ENCODE assay signal across 8 cellular contexts in genomic region chr12:94134226-94134795, GRCh38. TPM values are rescaled to one million over a fixed set of nuclear protein-coding genes. Genes with fewer than 3 reads are reported as not detected.
A peak's percentile ranks its signal among the peaks of the same experiment; 100 is the strongest.
DNase-seq lines count a peak whose midpoint lies in the region; ATAC-seq and TF ChIP-seq lines count a peak whose summit lies in the region.

No MANE protein-coding gene starts in this region.

- peak overlapping the region; percentile 57 for H3K4me2 ChIP-seq in smooth muscle cell

- intact Hi-C loops in Right ventricle myocardium inferior (cut with DNase I): loop anchor here (2.0 to 10.0 kb wide), 2 partner anchors 630 to 1202 kb away; no protein-coding TSS in a partner anchor
- intact Hi-C loops in cardiac septum (cut with DNase I): loop anchor here (1.0 kb wide), 1 partner anchor 398 kb away; no protein-coding TSS in a partner anchor
- intact Hi-C loops in left ventricle myocardium superior (cut with micrococcal nuclease): loop anchor here (10.0 kb wide), 1 partner anchor 300 kb away; no protein-coding TSS in a partner anchor
- intact Hi-C loops in posterior vena cava (cut with DNase I): no loop called here

- no peaks in the 10 kb centered on the region for H3K36me3 ChIP-seq in smooth muscle cell (ENCODE audit: low read depth)

- ATAC-seq in Right ventricle myocardium inferior (peak; percentile 68), HG02943 (IDR thresholded peaks at IDR 0.05; ENCODE audit: low read depth, unreplicated experiment) (peak; percentile 69), left ventricle myocardium superior (peak; percentile 70)

- no peak overlapping the region for H3K4me3 ChIP-seq in smooth muscle cell

- H3K4me1 ChIP-seq in smooth muscle cell (ENCODE audit: low read depth): no peaks in the 10 kb centered on the region

- peak; percentile 70 for TF ChIP-seq CTCF in smooth muscle cell (IDR thresholded peaks at IDR 0.05; ENCODE audit: borderline replicate concordance, insufficient read depth, poor library complexity, severe bottlenecking)

- no peak for DNase-seq in Right ventricle myocardium inferior (ENCODE audit: missing footprints)
- no peak for DNase-seq in cardiac septum (ENCODE audit: low spot score)
- peak; percentile 75 for DNase-seq in NCI-H69 (lab: John Stamatoyannopoulos, UW)
- peak; percentile 2 for DNase-seq in amniotic stem cell (lab: John Stamatoyannopoulos, UW)
- no peak for DNase-seq in left ventricle myocardium superior
- DNase-seq in smooth muscle cell (lab: John Stamatoyannopoulos, UW; ENCODE audit: unreplicated experiment): no peak
- DNase-seq in posterior vena cava (ENCODE audit: low spot score): no peak

- H3K27me3 ChIP-seq in smooth muscle cell (ENCODE audit: low read depth): peaks cover 17% of the 10 kb centered on the region

- no peaks in the 10 kb centered on the region for H3K9me3 ChIP-seq in smooth muscle cell (replicated peaks; ENCODE audit: low read depth)

- H3F3A ChIP-seq in smooth muscle cell (ENCODE audit: low read depth): no peaks in the 10 kb centered on the region

- WGBS in smooth muscle cell (ENCODE audit: low lambda C conversion rate): 37% methylated on average over 5 of the region's 5 CpGs

- no peaks in the 10 kb centered on the region for H4K20me1 ChIP-seq in smooth muscle cell (ENCODE audit: low read depth)

- no peak overlapping the region for H3K27ac ChIP-seq in smooth muscle cell (ENCODE audit: low read depth)

- H3K79me2 ChIP-seq in smooth muscle cell (ENCODE audit: low read depth): no peaks in the 10 kb centered on the region

- H3K9ac ChIP-seq in smooth muscle cell (ENCODE audit: low read depth): no peak overlapping the region

- H2AFZ ChIP-seq in smooth muscle cell (ENCODE audit: low read depth): no peak overlapping the region

RNA-seq across cellular contexts. Expression of gene PLXNC1, which starts 14.1 kb away (rescaled TPM):
- total RNA-seq in Right ventricle myocardium inferior (3.0 TPM), cardiac septum (4.4 TPM), left ventricle myocardium superior (4.4 TPM), smooth muscle cell (0.49 and 0.81 TPM in 2 replicates), posterior vena cava (10 to 100 TPM in 1 of 2 donors, 1 to 10 TPM in 1; 9.2 to 15.3 TPM)
- polyA plus RNA-seq in smooth muscle cell: 0.66 and 0.70 TPM in 2 replicates

Comparison
In these comparisons a context has a peak if more than half of its experiments do, and no peak if none do; other contexts are left out.
1. DNase-seq: peak in NCI-H69 (single experiment) and amniotic stem cell (single experiment); none in Right ventricle myocardium inferior (single experiment), cardiac septum (single experiment), left ventricle myocardium superior (single experiment), smooth muscle cell (single experiment) and posterior vena cava (single experiment).
2. intact Hi-C loops: an anchor here in Right ventricle myocardium inferior (2.0 to 10.0 kb wide), cardiac septum (1.0 kb wide) and left ventricle myocardium superior (10.0 kb wide); none called in posterior vena cava.
3. Peak in every context shown above with its lines, with median percentiles within 50 percentile points of each other: ATAC-seq.